Comparison of ENCODE assay signal across 10 cellular contexts in genomic region chr3:106635271-106635670, GRCh38.
DNase-seq lines count a peak whose midpoint lies in the region; ATAC-seq and TF ChIP-seq lines count a peak whose summit lies in the region.
"Had no signal": no experiment of that assay in that cellular context is flagged by ENCODE, and none has a peak within 500 bp of the region (broad histone marks: within the 10 kb centered on the region; RNA-seq: fewer than 3 reads in every experiment).

No MANE protein-coding gene starts in this region.

- H3K4me1 Mint-ChIP-seq in osteocyte (ENCODE audit: unreplicated experiment) = peaks cover 27% of the 10 kb centered on the region
- H3K4me1 Mint-ChIP-seq in activated T-cell treated with anti-CD3 and anti-CD28 coated beads, Interleukin-2, amount 50 U/mL, for 24 hours (ENCODE audit: low read depth) = no peaks in the 10 kb centered on the region

- H3K9ac ChIP-seq in adipocyte (ENCODE audit: low read length) = peak overlapping the region; percentile 40

- peak overlapping the region; percentile 36 for H3K4me3 ChIP-seq in adipocyte (ENCODE audit: low read length)

- H3K9me3 Mint-ChIP-seq in osteocyte (ENCODE audit: unreplicated experiment) = no peaks in the 10 kb centered on the region
- no peaks in the 10 kb centered on the region for H3K9me3 Mint-ChIP-seq in activated T-cell treated with anti-CD3 and anti-CD28 coated beads, Interleukin-2, amount 50 U/mL, for 24 hours

- peak overlapping the region; percentile 61 for H3K27ac Mint-ChIP-seq in osteocyte (ENCODE audit: unreplicated experiment)
- no peak overlapping the region for H3K27ac Mint-ChIP-seq in activated T-cell treated with anti-CD3 and anti-CD28 coated beads, Interleukin-2, amount 50 U/mL, for 24 hours

- DNase-seq in adipocyte (ENCODE audit: low read depth) = peak; percentile 78
- no peak for DNase-seq in osteocyte (ENCODE audit: extremely low spot score, unreplicated experiment)
- DNase-seq in Ammon's horn (ENCODE audit: low spot score) = no peak
- no peak for DNase-seq in NCI-H1048 (lab: John Stamatoyannopoulos, UW)
- DNase-seq in NCI-H524 (lab: John Stamatoyannopoulos, UW) = no peak
- no peak for DNase-seq in activated T-cell treated with anti-CD3 and anti-CD28 coated beads, Interleukin-2, amount 50 U/mL, for 24 hours
- DNase-seq: kidney, NCI-H1105 treated with DMSO at 0.1 percent for 48 hours had no signal

- ATAC-seq in GM18870 (IDR thresholded peaks at IDR 0.05; ENCODE audit: unreplicated experiment) (peak; percentile 85), HG03066 (IDR thresholded peaks at IDR 0.05; ENCODE audit: low read depth, unreplicated experiment) (peak; percentile 45)

- H3K9me3 ChIP-seq in adipocyte (ENCODE audit: control insufficient read depth, low read length) = no peaks in the 10 kb centered on the region

- H3K4me3 Mint-ChIP-seq in osteocyte (ENCODE audit: unreplicated experiment) = no peak overlapping the region
- H3K4me3 Mint-ChIP-seq in activated T-cell treated with anti-CD3 and anti-CD28 coated beads, Interleukin-2, amount 50 U/mL, for 24 hours = no peak overlapping the region

- H3K36me3 Mint-ChIP-seq in osteocyte (ENCODE audit: unreplicated experiment) = no peaks in the 10 kb centered on the region
- no peaks in the 10 kb centered on the region for H3K36me3 Mint-ChIP-seq in activated T-cell treated with anti-CD3 and anti-CD28 coated beads, Interleukin-2, amount 50 U/mL, for 24 hours (ENCODE audit: low read depth)

- no peaks in the 10 kb centered on the region for H3K27me3 Mint-ChIP-seq in osteocyte (ENCODE audit: unreplicated experiment)
- H3K27me3 Mint-ChIP-seq in activated T-cell treated with anti-CD3 and anti-CD28 coated beads, Interleukin-2, amount 50 U/mL, for 24 hours = peaks cover 11% of the 10 kb centered on the region

- TF ChIP-seq CTCF in osteocyte (IDR thresholded peaks at IDR 0.05) = no peak

- peaks cover 16% of the 10 kb centered on the region for H3K4me1 ChIP-seq in adipocyte (ENCODE audit: control insufficient read depth, insufficient read depth, low read length)

- no peaks in the 10 kb centered on the region for H3K27me3 ChIP-seq in adipocyte (replicated peaks; ENCODE audit: control insufficient read depth, insufficient read depth, low read length)

- no peaks in the 10 kb centered on the region for H3K36me3 ChIP-seq in adipocyte (ENCODE audit: control insufficient read depth, insufficient read depth, low read length, severe bottlenecking)
